9 cellular contexts compared by ENCODE assay signal in the genomic region with DNA sequence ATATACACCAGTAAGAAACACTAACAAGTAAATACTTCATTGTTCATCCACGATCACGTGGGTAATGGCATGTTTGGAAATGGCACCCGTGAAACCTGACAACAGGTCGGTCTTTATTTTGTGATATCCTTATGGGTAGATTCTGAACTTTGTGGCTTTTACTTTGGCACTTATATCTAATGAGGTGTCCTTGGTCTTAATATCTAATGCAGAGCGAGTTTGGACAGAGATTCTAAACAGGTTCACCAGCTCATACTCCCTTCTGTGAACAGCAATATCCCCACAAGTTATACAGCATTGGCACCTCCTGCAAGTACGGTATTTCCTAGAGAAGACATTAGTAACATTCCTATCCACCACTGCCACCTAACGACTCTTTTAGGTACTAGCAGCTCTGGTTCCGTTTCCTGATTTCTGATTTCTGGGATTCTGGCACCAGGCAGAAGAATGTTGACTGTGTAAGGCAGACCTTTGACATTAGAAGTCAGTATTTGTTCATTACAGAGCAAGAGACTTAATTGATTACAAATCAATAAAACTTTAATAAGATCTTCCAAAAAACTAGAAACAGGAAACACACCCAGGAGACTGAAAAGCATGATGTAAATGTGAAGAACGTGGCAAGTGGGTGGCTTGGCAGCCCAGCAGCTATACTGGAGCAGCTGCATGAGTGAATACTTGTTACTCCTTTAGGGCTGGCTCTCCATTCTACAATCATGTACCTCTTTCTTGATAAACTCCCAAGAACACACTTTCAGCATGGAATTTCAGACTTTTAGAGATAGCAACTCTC. TPM values are rescaled to one million over a fixed set of nuclear protein-coding genes. Genes with fewer than 3 reads are reported as not detected.
A peak's percentile ranks its signal among the peaks of the same experiment; 100 is the strongest.
DNase-seq lines count a peak whose midpoint lies in the region; ATAC-seq, FAIRE-seq and TF ChIP-seq lines count a peak whose summit lies in the region.
"Had no signal": no experiment of that assay in that cellular context is flagged by ENCODE, and none has a peak within 500 bp of the region (broad histone marks: within the 10 kb centered on the region; RNA-seq: fewer than 3 reads in every experiment).

No MANE protein-coding gene starts in this region.

- H3K36me3 ChIP-seq in DND-41 (ENCODE audit: insufficient read depth, low read length), result no peaks in the 10 kb centered on the region
- H3K36me3 ChIP-seq in bronchial epithelial cell (ENCODE audit: control insufficient read depth, insufficient read depth, low read length), result no peaks in the 10 kb centered on the region
- no peaks in the 10 kb centered on the region for H3K36me3 ChIP-seq in kidney (ENCODE audit: control insufficient read depth in 1 of 2, insufficient read depth in 2 of 2, low read length in 2 of 2)

- H3K79me2 ChIP-seq in DND-41 (ENCODE audit: insufficient read depth, low read length), result no peaks in the 10 kb centered on the region

- H3K9me3 ChIP-seq in DND-41 (ENCODE audit: insufficient read depth, low read length, severe bottlenecking), result no peaks in the 10 kb centered on the region
- no peaks in the 10 kb centered on the region for H3K9me3 ChIP-seq in kidney (ENCODE audit: control insufficient read depth in 1 of 2, low read length in 2 of 2)

- H3K4me3 ChIP-seq in DND-41 (ENCODE audit: low read depth in 1 of 2, low read length in 2 of 2) (no peak overlapping the region), bronchial epithelial cell (ENCODE audit: low read depth, low read length) (no peak overlapping the region), kidney (ENCODE audit: low read length in 2 of 2) (no peak overlapping the region)

- no peaks in the 10 kb centered on the region for H4K20me1 ChIP-seq in DND-41 (ENCODE audit: insufficient read depth, low read length)

- FAIRE-seq in bronchial epithelial cell (lab: Jason Lieb, UNC) (no peak), kidney (lab: Jason Lieb, UNC) (peak; percentile 94)

- intact Hi-C loops in kidney (cut with DNase I), result loop anchor here (10.0 kb wide), 1 partner anchor 164 kb away; no protein-coding TSS in a partner anchor

- H3K27ac ChIP-seq in DND-41 (ENCODE audit: low read length) (no peak overlapping the region), kidney (ENCODE audit: low read depth in 2 of 2, low read length in 2 of 2) (no peak overlapping the region)

- H3K4me1 ChIP-seq in DND-41 (ENCODE audit: insufficient read depth, low read length) (peaks cover 16% of the 10 kb centered on the region), kidney (ENCODE audit: control insufficient read depth in 1 of 2, insufficient read depth in 1 of 2, low read depth in 1 of 2, low read length in 2 of 2) (peaks cover 7 to 22% of the 10 kb centered on the region in 2 donors)

- TF ChIP-seq CTCF in DND-41 (IDR thresholded peaks at IDR 0.05; ENCODE audit: borderline replicate concordance, extremely low read depth, low read length, poor library complexity, severe bottlenecking) (peak; percentile 96), bronchial epithelial cell (IDR thresholded peaks at IDR 0.05; ENCODE audit: insufficient read depth, low read length, severe bottlenecking) (peak; percentile 72), kidney (IDR thresholded peaks at IDR 0.05; ENCODE audit: borderline replicate concordance, extremely low read depth, insufficient read depth) (peak; percentile 90)

- peak overlapping the region; percentile 71 for H2AFZ ChIP-seq in DND-41 (ENCODE audit: low read depth, low read length)

- ATAC-seq in DND-41 (ENCODE audit: insufficient read depth, low read depth) (peak; percentile 98), GM19397 (IDR thresholded peaks at IDR 0.05; ENCODE audit: unreplicated experiment) (no peak)

- H3K9ac ChIP-seq in DND-41 (ENCODE audit: low read depth, low read length) (no peak overlapping the region), kidney (ENCODE audit: low read length in 2 of 2) (no peak overlapping the region)

- peak; percentile 60 for DNase-seq in DND-41
- DNase-seq in H4 (ENCODE audit: low spot score), result peak; percentile 72
- peak; percentile 86 for DNase-seq in NCI-H1694 (lab: John Stamatoyannopoulos, UW)
- DNase-seq in T follicular helper cell (ENCODE audit: low read depth), result peak; percentile 12
- peak; percentile 74 for DNase-seq in bronchial epithelial cell (ENCODE audit: low read depth)
- no peak for DNase-seq in kidney
- peak; percentile 21 for DNase-seq in stimulated activated CD8-positive, alpha-beta memory T cell treated with anti-CD3 and anti-CD28 coated beads, Interleukin-12 subunit alpha, Interleukin-12 subunit beta, amount 100 ng/mL, for 1 hour (ENCODE audit: low read depth)

- peak overlapping the region; percentile 34 for H3K4me2 ChIP-seq in DND-41 (ENCODE audit: insufficient read depth, low read length)

- H3K27me3 ChIP-seq in DND-41 (ENCODE audit: insufficient read depth, low read length, poor library complexity) (no peaks in the 10 kb centered on the region), bronchial epithelial cell (ENCODE audit: control insufficient read depth, insufficient read depth, low read length) (no peaks in the 10 kb centered on the region)

RNA-seq across cellular contexts. Expression of a gene that starts 2.5 kb away (rescaled TPM):
- 3.9 and 9.2 TPM in 2 replicates for total RNA-seq in H4 (2014; rRNA removed; shearing (Covaris generic))
- 2.4 and 2.9 TPM in 2 replicates for total RNA-seq in bronchial epithelial cell
- total RNA-seq in kidney, result 19.4 TPM
- polyA plus RNA-seq in kidney (ENCODE audit: insufficient read depth, low read depth, low replicate concordance), result 24.5 TPM

RNA-seq across cellular contexts. Expression of a gene that starts 6.7 kb away (rescaled TPM):
- 14.7 and 22.2 TPM in 2 replicates for total RNA-seq in H4 (2014; rRNA removed; shearing (Covaris generic))
- total RNA-seq in bronchial epithelial cell (2.9 and 4.7 TPM in 2 replicates), kidney (22.8 TPM)
- polyA plus RNA-seq in kidney (ENCODE audit: insufficient read depth, low read depth, low replicate concordance), result 40.4 TPM

RNA-seq across cellular contexts. Expression of a gene that starts 49.6 kb away (rescaled TPM):
- total RNA-seq in H4 (2014; rRNA removed; shearing (Covaris generic)), result not detected in 2 replicates
- not detected in 2 replicates for total RNA-seq in bronchial epithelial cell
- total RNA-seq in kidney, result not detected
- not detected for polyA plus RNA-seq in kidney (ENCODE audit: insufficient read depth, low read depth, low replicate concordance)
- polyA plus RNA-seq: thymus had no signal

RNA-seq across cellular contexts. Expression of a gene that starts 54.6 kb away (rescaled TPM):
- not detected in 2 replicates for total RNA-seq in H4 (2014; rRNA removed; shearing (Covaris generic))
- not detected in 2 replicates for total RNA-seq in bronchial epithelial cell
- total RNA-seq in kidney, result not detected
- 1.8 TPM for polyA plus RNA-seq in kidney (ENCODE audit: insufficient read depth, low read depth, low replicate concordance)
